1 cellular context compared by ENCODE assay signal in genomic region chr20:21101453-21102251, GRCh38.
TF ChIP-seq lines count a peak whose summit lies in the region.

No MANE protein-coding gene starts in this region.

TF ChIP-seq in GM23338, 12 proteins besides CTCF, POLR2A, EP300 and RAD21 (continued from another document):
- TF ChIP-seq, protein P1, sequence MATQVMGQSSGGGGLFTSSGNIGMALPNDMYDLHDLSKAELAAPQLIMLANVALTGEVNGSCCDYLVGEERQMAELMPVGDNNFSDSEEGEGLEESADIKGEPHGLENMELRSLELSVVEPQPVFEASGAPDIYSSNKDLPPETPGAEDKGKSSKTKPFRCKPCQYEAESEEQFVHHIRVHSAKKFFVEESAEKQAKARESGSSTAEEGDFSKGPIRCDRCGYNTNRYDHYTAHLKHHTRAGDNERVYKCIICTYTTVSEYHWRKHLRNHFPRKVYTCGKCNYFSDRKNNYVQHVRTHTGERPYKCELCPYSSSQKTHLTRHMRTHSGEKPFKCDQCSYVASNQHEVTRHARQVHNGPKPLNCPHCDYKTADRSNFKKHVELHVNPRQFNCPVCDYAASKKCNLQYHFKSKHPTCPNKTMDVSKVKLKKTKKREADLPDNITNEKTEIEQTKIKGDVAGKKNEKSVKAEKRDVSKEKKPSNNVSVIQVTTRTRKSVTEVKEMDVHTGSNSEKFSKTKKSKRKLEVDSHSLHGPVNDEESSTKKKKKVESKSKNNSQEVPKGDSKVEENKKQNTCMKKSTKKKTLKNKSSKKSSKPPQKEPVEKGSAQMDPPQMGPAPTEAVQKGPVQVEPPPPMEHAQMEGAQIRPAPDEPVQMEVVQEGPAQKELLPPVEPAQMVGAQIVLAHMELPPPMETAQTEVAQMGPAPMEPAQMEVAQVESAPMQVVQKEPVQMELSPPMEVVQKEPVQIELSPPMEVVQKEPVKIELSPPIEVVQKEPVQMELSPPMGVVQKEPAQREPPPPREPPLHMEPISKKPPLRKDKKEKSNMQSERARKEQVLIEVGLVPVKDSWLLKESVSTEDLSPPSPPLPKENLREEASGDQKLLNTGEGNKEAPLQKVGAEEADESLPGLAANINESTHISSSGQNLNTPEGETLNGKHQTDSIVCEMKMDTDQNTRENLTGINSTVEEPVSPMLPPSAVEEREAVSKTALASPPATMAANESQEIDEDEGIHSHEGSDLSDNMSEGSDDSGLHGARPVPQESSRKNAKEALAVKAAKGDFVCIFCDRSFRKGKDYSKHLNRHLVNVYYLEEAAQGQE (IDR thresholded peaks at IDR 0.05; ENCODE audit: unreplicated experiment): no peak
- TF ChIP-seq NANOG (IDR thresholded peaks at IDR 0.05; ENCODE audit: borderline replicate concordance): no peak
- no peak for TF ChIP-seq JUNB (IDR thresholded peaks at IDR 0.05; ENCODE audit: unreplicated experiment)
- TF ChIP-seq, protein P2, sequence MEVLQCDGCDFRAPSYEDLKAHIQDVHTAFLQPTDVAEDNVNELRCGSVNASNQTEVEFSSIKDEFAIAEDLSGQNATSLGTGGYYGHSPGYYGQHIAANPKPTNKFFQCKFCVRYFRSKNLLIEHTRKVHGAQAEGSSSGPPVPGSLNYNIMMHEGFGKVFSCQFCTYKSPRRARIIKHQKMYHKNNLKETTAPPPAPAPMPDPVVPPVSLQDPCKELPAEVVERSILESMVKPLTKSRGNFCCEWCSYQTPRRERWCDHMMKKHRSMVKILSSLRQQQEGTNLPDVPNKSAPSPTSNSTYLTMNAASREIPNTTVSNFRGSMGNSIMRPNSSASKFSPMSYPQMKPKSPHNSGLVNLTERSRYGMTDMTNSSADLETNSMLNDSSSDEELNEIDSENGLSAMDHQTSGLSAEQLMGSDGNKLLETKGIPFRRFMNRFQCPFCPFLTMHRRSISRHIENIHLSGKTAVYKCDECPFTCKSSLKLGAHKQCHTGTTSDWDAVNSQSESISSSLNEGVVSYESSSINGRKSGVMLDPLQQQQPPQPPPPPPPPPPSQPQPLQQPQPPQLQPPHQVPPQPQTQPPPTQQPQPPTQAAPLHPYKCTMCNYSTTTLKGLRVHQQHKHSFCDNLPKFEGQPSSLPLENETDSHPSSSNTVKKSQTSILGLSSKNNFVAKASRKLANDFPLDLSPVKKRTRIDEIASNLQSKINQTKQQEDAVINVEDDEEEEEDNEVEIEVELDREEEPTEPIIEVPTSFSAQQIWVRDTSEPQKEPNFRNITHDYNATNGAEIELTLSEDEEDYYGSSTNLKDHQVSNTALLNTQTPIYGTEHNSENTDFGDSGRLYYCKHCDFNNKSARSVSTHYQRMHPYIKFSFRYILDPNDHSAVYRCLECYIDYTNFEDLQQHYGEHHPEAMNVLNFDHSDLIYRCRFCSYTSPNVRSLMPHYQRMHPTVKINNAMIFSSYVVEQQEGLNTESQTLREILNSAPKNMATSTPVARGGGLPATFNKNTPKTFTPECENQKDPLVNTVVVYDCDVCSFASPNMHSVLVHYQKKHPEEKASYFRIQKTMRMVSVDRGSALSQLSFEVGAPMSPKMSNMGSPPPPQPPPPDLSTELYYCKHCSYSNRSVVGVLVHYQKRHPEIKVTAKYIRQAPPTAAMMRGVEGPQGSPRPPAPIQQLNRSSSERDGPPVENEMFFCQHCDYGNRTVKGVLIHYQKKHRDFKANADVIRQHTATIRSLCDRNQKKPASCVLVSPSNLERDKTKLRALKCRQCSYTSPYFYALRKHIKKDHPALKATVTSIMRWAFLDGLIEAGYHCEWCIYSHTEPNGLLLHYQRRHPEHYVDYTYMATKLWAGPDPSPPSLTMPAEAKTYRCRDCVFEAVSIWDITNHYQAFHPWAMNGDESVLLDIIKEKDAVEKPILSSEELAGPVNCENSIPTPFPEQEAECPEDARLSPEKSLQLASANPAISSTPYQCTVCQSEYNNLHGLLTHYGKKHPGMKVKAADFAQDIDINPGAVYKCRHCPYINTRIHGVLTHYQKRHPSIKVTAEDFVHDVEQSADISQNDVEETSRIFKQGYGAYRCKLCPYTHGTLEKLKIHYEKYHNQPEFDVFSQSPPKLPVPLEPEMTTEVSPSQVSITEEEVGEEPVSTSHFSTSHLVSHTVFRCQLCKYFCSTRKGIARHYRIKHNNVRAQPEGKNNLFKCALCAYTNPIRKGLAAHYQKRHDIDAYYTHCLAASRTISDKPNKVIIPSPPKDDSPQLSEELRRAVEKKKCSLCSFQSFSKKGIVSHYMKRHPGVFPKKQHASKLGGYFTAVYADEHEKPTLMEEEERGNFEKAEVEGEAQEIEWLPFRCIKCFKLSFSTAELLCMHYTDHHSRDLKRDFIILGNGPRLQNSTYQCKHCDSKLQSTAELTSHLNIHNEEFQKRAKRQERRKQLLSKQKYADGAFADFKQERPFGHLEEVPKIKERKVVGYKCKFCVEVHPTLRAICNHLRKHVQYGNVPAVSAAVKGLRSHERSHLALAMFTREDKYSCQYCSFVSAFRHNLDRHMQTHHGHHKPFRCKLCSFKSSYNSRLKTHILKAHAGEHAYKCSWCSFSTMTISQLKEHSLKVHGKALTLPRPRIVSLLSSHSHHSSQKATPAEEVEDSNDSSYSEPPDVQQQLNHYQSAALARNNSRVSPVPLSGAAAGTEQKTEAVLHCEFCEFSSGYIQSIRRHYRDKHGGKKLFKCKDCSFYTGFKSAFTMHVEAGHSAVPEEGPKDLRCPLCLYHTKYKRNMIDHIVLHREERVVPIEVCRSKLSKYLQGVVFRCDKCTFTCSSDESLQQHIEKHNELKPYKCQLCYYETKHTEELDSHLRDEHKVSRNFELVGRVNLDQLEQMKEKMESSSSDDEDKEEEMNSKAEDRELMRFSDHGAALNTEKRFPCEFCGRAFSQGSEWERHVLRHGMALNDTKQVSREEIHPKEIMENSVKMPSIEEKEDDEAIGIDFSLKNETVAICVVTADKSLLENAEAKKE (CRISPR knock-in tag; IDR thresholded peaks at IDR 0.05): no peak
- no peak for TF ChIP-seq ZNF331 (CRISPR knock-in tag; IDR thresholded peaks at IDR 0.05; ENCODE audit: low read depth)
- TF ChIP-seq EZH2phosphoT487 (IDR thresholded peaks at IDR 0.05; ENCODE audit: unreplicated experiment): no peak
